ENCODE assay signal across 7 cellular contexts in the genomic region with DNA sequence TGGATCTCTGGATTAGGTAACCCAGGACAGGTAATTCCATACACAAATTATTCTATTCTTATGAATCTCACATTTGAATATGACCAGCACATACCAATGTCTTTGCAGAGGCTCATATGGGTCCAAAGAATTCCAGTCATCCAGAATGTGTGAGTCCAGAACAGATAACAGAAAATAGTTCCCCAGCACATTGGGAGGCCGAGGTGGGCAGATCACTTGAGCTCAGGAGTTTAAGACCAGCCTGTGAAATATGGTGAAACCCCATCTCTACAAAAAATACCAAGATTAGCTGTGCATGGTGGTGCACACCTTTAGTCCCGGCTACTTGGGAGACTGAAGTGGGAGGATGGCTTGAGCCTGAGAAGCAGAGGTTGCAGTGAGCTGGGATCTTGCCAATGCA. TPM values are rescaled to one million over a fixed set of nuclear protein-coding genes. Genes with fewer than 3 reads are reported as not detected.
"Had no signal": no experiment of that assay in that cellular context is flagged by ENCODE, and none has a peak within 500 bp of the region (broad histone marks: within the 10 kb centered on the region; RNA-seq: fewer than 3 reads in every experiment).

No MANE protein-coding gene starts in this region.

- H3K27ac ChIP-seq: HL-60 had no signal

- H3K4me3 Mint-ChIP-seq: IgD-negative memory B cell had no signal

- H3K27ac Mint-ChIP-seq: IgD-negative memory B cell had no signal

- DNase-seq: IMR-90, KBM-7, KG1 had no signal

- H3K4me3 ChIP-seq: K562 had no signal

RNA-seq across cellular contexts. Expression of gene HYDIN, which starts 26.9 kb away (rescaled TPM):
- total RNA-seq: HepG2 had no signal
- polyA plus RNA-seq: HepG2, IgD-negative memory B cell had no signal
